38 cellular contexts compared by ENCODE assay signal in genomic region chr12:27796093-27796492, GRCh38. TPM values are rescaled to one million over a fixed set of nuclear protein-coding genes. Genes with fewer than 3 reads are reported as not detected.
"Had no signal": no experiment of that assay in that cellular context is flagged by ENCODE, and none has a peak within 500 bp of the region (broad histone marks: within the 10 kb centered on the region; RNA-seq: fewer than 3 reads in every experiment).

No MANE protein-coding gene starts in this region.

- H3K27me3 Mint-ChIP-seq: activated B cell treated with CpG ODN at 0.5 μM for 24 hours; activated CD4-positive, alpha-beta memory T cell treated with anti-CD3 and anti-CD28 coated beads for 36 hours; activated naive CD4-positive, alpha-beta T cell treated with anti-CD3 and anti-CD28 coated beads, Interleukin-2, amount 50 U/mL, for 24 hours; activated naive CD8-positive, alpha-beta T cell treated with anti-CD3 and anti-CD28 coated beads, Interleukin-2, amount 10 ng/mL, durations not matched to agents 7 days and 5 days; T-cell had no signal

- H3K27ac ChIP-seq: body of pancreas, KMS-11, Peyer's patch, VCaP had no signal

- H3K27me3 ChIP-seq: body of pancreas, Peyer's patch, SJSA1 had no signal

- ATAC-seq: activated T-cell treated with anti-CD3 and anti-CD28 coated beads, Interleukin-2, amount 50 U/mL, for 72 hours; body of pancreas; PC-3; SK-N-SH treated with all-trans-retinoic acid at 6 μM for 48 hours; T-cell had no signal

- H3K9me3 Mint-ChIP-seq: activated B cell treated with CpG ODN at 0.5 μM for 24 hours; activated CD4-positive, alpha-beta memory T cell treated with anti-CD3 and anti-CD28 coated beads for 36 hours; activated naive CD4-positive, alpha-beta T cell treated with anti-CD3 and anti-CD28 coated beads, Interleukin-2, amount 50 U/mL, for 24 hours; activated naive CD8-positive, alpha-beta T cell treated with anti-CD3 and anti-CD28 coated beads, Interleukin-2, amount 10 ng/mL, durations not matched to agents 7 days and 5 days; activated T-cell treated with anti-CD3 and anti-CD28 coated beads, Interleukin-2, amount 50 U/mL, for 72 hours; activated T-helper 2 cell treated with anti-CD3 and anti-CD28 coated beads, Interferon-gamma antibody, Interleukin-2, Interleukin-4, amounts not matched to agents 10 μg/mL and 5 μg/mL and 100 μg/mL, durations not matched to agents 14 hours and 24 hours and 36 hours; T-cell had no signal

- H3K4me3 Mint-ChIP-seq: activated B cell treated with CpG ODN at 0.5 μM for 24 hours; activated CD4-positive, alpha-beta memory T cell treated with anti-CD3 and anti-CD28 coated beads for 36 hours; activated naive CD4-positive, alpha-beta T cell treated with anti-CD3 and anti-CD28 coated beads, Interleukin-2, amount 50 U/mL, for 24 hours; activated naive CD8-positive, alpha-beta T cell treated with anti-CD3 and anti-CD28 coated beads, Interleukin-2, amount 10 ng/mL, durations not matched to agents 7 days and 5 days; activated T-cell treated with anti-CD3 and anti-CD28 coated beads, Interleukin-2, amount 50 U/mL, for 72 hours; T-cell had no signal

- H3K27ac Mint-ChIP-seq: activated B cell treated with CpG ODN at 0.5 μM for 24 hours; activated CD4-positive, alpha-beta memory T cell treated with anti-CD3 and anti-CD28 coated beads for 36 hours; activated naive CD4-positive, alpha-beta T cell treated with anti-CD3 and anti-CD28 coated beads, Interleukin-2, amount 50 U/mL, for 24 hours; activated naive CD8-positive, alpha-beta T cell treated with anti-CD3 and anti-CD28 coated beads, Interleukin-2, amount 10 ng/mL, durations not matched to agents 7 days and 5 days; activated T-cell treated with anti-CD3 and anti-CD28 coated beads, Interleukin-2, amount 50 U/mL, for 72 hours; activated T-helper 2 cell treated with anti-CD3 and anti-CD28 coated beads, Interferon-gamma antibody, Interleukin-2, Interleukin-4, amounts not matched to agents 10 μg/mL and 5 μg/mL and 100 μg/mL, durations not matched to agents 14 hours and 24 hours and 36 hours had no signal

- DNase-seq: activated B cell treated with CpG ODN at 0.5 μM for 24 hours; activated CD4-positive, alpha-beta memory T cell treated with anti-CD3 and anti-CD28 coated beads for 36 hours; activated CD4-positive, alpha-beta T cell treated with anti-CD3 and anti-CD28 coated beads for 4 hours; activated CD4-positive, alpha-beta T cell treated with anti-CD3 and anti-CD28 coated beads, Interleukin-2, amount 50 U/mL, for 1 hour; activated CD4-positive, CD25-positive, alpha-beta regulatory T cell treated with anti-CD3 and anti-CD28 coated beads, Interleukin-2, amount 50 U/mL, for 72 hours; activated gamma-delta T cell; activated naive CD4-positive, alpha-beta T cell treated with Interleukin-2 at 50 U/mL for 16 hours; activated naive CD8-positive, alpha-beta T cell treated with anti-CD3 and anti-CD28 coated beads, Interleukin-2, amount 10 ng/mL, durations not matched to agents 7 days and 5 days; activated T-cell treated with anti-CD3 and anti-CD28 coated beads, Interleukin-2, amount 50 U/mL, for 1 hour; activated T-cell treated with anti-CD3 and anti-CD28 coated beads, Interleukin-2, amount 50 U/mL, for 72 hours; amygdala; body of pancreas; central memory CD4-positive, alpha-beta T cell; NCI-H1105; NCI-H1417 treated with DMSO at 0.1 percent for 48 hours; NCI-H187 treated with DMSO at 0.1 percent for 48 hours; NCI-H2081 treated with DMSO at 0.1 percent for 48 hours; NCI-H226; NCI-H524 treated with DMSO at 0.1 percent for 48 hours; NK-92 treated with Interleukin-12 subunit alpha and Interleukin-12 subunit beta, amount 100 ng/mL, for 24 hours; PC-3; Peyer's patch; RPMI8226; SHP77 treated with DMSO at 0.1 percent for 48 hours; T-cell; T-helper 2 cell; T-helper 9 cell had no signal

- H3K9me3 ChIP-seq: body of pancreas, Peyer's patch, SJSA1 had no signal

- H3K4me1 Mint-ChIP-seq: activated B cell treated with CpG ODN at 0.5 μM for 24 hours had no signal

- H3K4me3 ChIP-seq: body of pancreas, Peyer's patch, SJSA1 had no signal

- H3K4me1 ChIP-seq: body of pancreas, Peyer's patch had no signal

RNA-seq across cellular contexts. Expression of gene MANSC4, which starts 16.1 kb away (rescaled TPM):
- total RNA-seq: activated B cell treated with CpG ODN at 0.5 μM for 24 hours; activated CD4-positive, alpha-beta memory T cell treated with anti-CD3 and anti-CD28 coated beads for 36 hours; activated CD8-positive, alpha-beta memory T cell treated with anti-CD3 and anti-CD28 coated beads for 36 hours; activated naive CD8-positive, alpha-beta T cell treated with anti-CD3 and anti-CD28 coated beads, Interleukin-2, amount 10 ng/mL, durations not matched to agents 7 days and 5 days; activated T-cell treated with anti-CD3 and anti-CD28 coated beads, Interleukin-2, amount 50 U/mL, for 72 hours; activated T-helper 2 cell treated with anti-CD3 and anti-CD28 coated beads, Interferon-gamma antibody, Interleukin-2, Interleukin-4, amounts not matched to agents 10 μg/mL and 5 μg/mL and 100 μg/mL, durations not matched to agents 14 hours and 24 hours and 36 hours; astrocyte; body of pancreas; bronchial epithelial cell; LHCN-M2; NCI-H460; Peyer's patch; SJSA1; T-cell had no signal
